Comparison of ENCODE assay signal across 9 cellular contexts in genomic region chr19:16315825-16316505, GRCh38. TPM values are rescaled to one million over a fixed set of nuclear protein-coding genes. Genes with fewer than 3 reads are reported as not detected.
DNase-seq lines count a peak whose midpoint lies in the region; ATAC-seq and TF ChIP-seq lines count a peak whose summit lies in the region.
"Had no signal": no experiment of that assay in that cellular context is flagged by ENCODE, and none has a peak within 500 bp of the region (broad histone marks: within the 10 kb centered on the region; RNA-seq: fewer than 3 reads in every experiment).

No MANE protein-coding gene starts in this region.

- H3K36me3 ChIP-seq in PC-3 (ENCODE audit: low read depth, low read length) (no peaks in the 10 kb centered on the region), osteoblast (ENCODE audit: insufficient read depth, low read length) (no peaks in the 10 kb centered on the region)

- no peak for TF ChIP-seq CTCF in PC-3 (conservative IDR thresholded peaks at IDR 0.05; ENCODE audit: low read depth, low read length)
- TF ChIP-seq CTCF in osteoblast (IDR thresholded peaks at IDR 0.05; ENCODE audit: extremely low read depth, low read depth, low read length), result no peak
- no peak for TF ChIP-seq CTCF in glutamatergic neuron (IDR thresholded peaks at IDR 0.05; ENCODE audit: partially characterized antibody, unreplicated experiment)

- ATAC-seq in PC-3, result no peak
- ATAC-seq in naive thymus-derived CD8-positive, alpha-beta T cell, result no peak

- intact Hi-C loops in PC-3 (cut with micrococcal nuclease), result no loop called here

- H2AFZ ChIP-seq in PC-3 (ENCODE audit: low read length), result no peak overlapping the region
- H2AFZ ChIP-seq in osteoblast (ENCODE audit: low read length), result no peak overlapping the region

- no peaks in the 10 kb centered on the region for H3K9me2 ChIP-seq in PC-3 (replicated peaks; ENCODE audit: low read length)

- no peaks in the 10 kb centered on the region for H3K9me3 Mint-ChIP-seq in naive thymus-derived CD8-positive, alpha-beta T cell
- no peaks in the 10 kb centered on the region for H3K9me3 Mint-ChIP-seq in glutamatergic neuron (ENCODE audit: unreplicated experiment)

- CTCF ChIA-PET in PC-3 (lab: Charles Lee), result no interaction called here

- H4K20me1 ChIP-seq in PC-3 (ENCODE audit: low read length), result no peaks in the 10 kb centered on the region
- H4K20me1 ChIP-seq in osteoblast (ENCODE audit: insufficient read depth, low read length), result no peaks in the 10 kb centered on the region

- H3K27me3 ChIP-seq in PC-3 (ENCODE audit: low read length) (no peaks in the 10 kb centered on the region), osteoblast (ENCODE audit: insufficient read depth, low read length) (no peaks in the 10 kb centered on the region)

- H3K9me3 ChIP-seq in PC-3 (ENCODE audit: low read length) (no peaks in the 10 kb centered on the region), osteoblast (ENCODE audit: low read depth, low read length) (no peaks in the 10 kb centered on the region)

- H3K9ac ChIP-seq in PC-3 (ENCODE audit: low read length), result no peak overlapping the region

- H3K79me2 ChIP-seq in PC-3 (ENCODE audit: low read length), result no peaks in the 10 kb centered on the region
- H3K79me2 ChIP-seq in osteoblast (ENCODE audit: insufficient read depth, low read length), result no peaks in the 10 kb centered on the region

- POLR2A ChIA-PET in PC-3 (lab: Charles Lee; ENCODE audit: unreplicated experiment), result no interaction called here
- POLR2A ChIA-PET in naive thymus-derived CD8-positive, alpha-beta T cell (lab: Charles Lee), result interaction anchor here (0.6 to 3.2 kb wide), 5 partner anchors 8 to 480 kb away, joined by 3 to 19 read pairs (median 3); partner anchors contain the start of gene KLF2

- H3K27ac Mint-ChIP-seq in naive thymus-derived CD8-positive, alpha-beta T cell, result peak overlapping the region in 5 of 10 donors; percentile 15 to 87 (median 76)
- no peak overlapping the region for H3K27ac Mint-ChIP-seq in glutamatergic neuron (ENCODE audit: unreplicated experiment)

- H3F3A ChIP-seq in PC-3 (ENCODE audit: low read length, unreplicated experiment), result no peaks in the 10 kb centered on the region

- H3K27me3 Mint-ChIP-seq in naive thymus-derived CD8-positive, alpha-beta T cell, result no peaks in the 10 kb centered on the region
- peaks cover 5% of the 10 kb centered on the region for H3K27me3 Mint-ChIP-seq in glutamatergic neuron (ENCODE audit: unreplicated experiment)

- H3K4me2 ChIP-seq in PC-3 (ENCODE audit: low read length) (no peak overlapping the region), osteoblast (ENCODE audit: insufficient read depth, low read length) (peak overlapping the region; percentile 59)

- no peaks in the 10 kb centered on the region for H3K4me1 ChIP-seq in PC-3 (ENCODE audit: insufficient read depth, low read length)
- H3K4me1 ChIP-seq in osteoblast (ENCODE audit: insufficient read depth, low read length), result peaks cover 16% of the 10 kb centered on the region

- H3K36me3 Mint-ChIP-seq in naive thymus-derived CD8-positive, alpha-beta T cell, result peaks cover 0 to 2% (median 0%) of the 10 kb centered on the region in 3 donors
- no peaks in the 10 kb centered on the region for H3K36me3 Mint-ChIP-seq in glutamatergic neuron (ENCODE audit: unreplicated experiment)

- H3K27ac ChIP-seq in PC-3 (ENCODE audit: low read length), result no peak overlapping the region
- peak overlapping the region; percentile 34 for H3K27ac ChIP-seq in epithelial cell of prostate
- H3K27ac ChIP-seq in osteoblast (ENCODE audit: low read depth, low read length), result peak overlapping the region; percentile 84

- no TSS peak for BruUV-seq in PC-3 (replicated peaks; lab: Mats Ljungman, UMichigan)

- no peak overlapping the region for H3K4me3 Mint-ChIP-seq in naive thymus-derived CD8-positive, alpha-beta T cell
- no peak overlapping the region for H3K4me3 Mint-ChIP-seq in glutamatergic neuron (ENCODE audit: unreplicated experiment)

- H3K4me1 Mint-ChIP-seq in naive thymus-derived CD8-positive, alpha-beta T cell, result peaks cover 9 to 29% (median 21%) of the 10 kb centered on the region in 4 donors
- no peaks in the 10 kb centered on the region for H3K4me1 Mint-ChIP-seq in glutamatergic neuron (ENCODE audit: low read depth, unreplicated experiment)

- DNase-seq in AG20443 (ENCODE audit: low spot score) (peak; percentile 90), PC-3 (peak; percentile 44), epithelial cell of prostate (ENCODE audit: low read depth, low spot score) (no peak), osteoblast (ENCODE audit: insufficient read length, low spot score, missing footprints) (peak; percentile 96), glutamatergic neuron (no peak)
- DNase-seq in naive thymus-derived CD8-positive, alpha-beta T cell, result no peak
- no peak for DNase-seq in stimulated activated naive CD4-positive, alpha-beta T cell (lab: John Stamatoyannopoulos, UW)
- no peak for DNase-seq in activated effector memory CD4-positive, alpha-beta T cell treated with Interleukin-2 at 50 U/mL for 16 hours
- DNase-seq: GDM1 had no signal

- H3K4me3 ChIP-seq in PC-3 (ENCODE audit: low read length), result no peak overlapping the region
- H3K4me3 ChIP-seq in osteoblast (ENCODE audit: insufficient read depth, low read length), result no peak overlapping the region

RNA-seq across cellular contexts. Expression of gene KLF2, which starts 8.7 kb away (rescaled TPM):
- 4.8 and 6.6 TPM in 2 replicates for total RNA-seq in PC-3 (2014; rRNA removed)
- 11.2 and 16.6 TPM in 2 replicates for total RNA-seq in osteoblast
- total RNA-seq in naive thymus-derived CD8-positive, alpha-beta T cell, result 100 to 1,000 TPM; 386 to 393 TPM
- polyA plus RNA-seq in naive thymus-derived CD8-positive, alpha-beta T cell, result 100 to 1,000 TPM; 115 to 216 (median 166) TPM
- not detected for total RNA-seq in glutamatergic neuron (ENCODE audit: unreplicated experiment)

Comparison
In these comparisons a context has a peak if more than half of its experiments do, and no peak if none do; other contexts are left out.
1. DNase-seq: peak in AG20443 (single experiment), PC-3 (single experiment) and osteoblast (single experiment); none in epithelial cell of prostate (single experiment), naive thymus-derived CD8-positive, alpha-beta T cell (0 of 10), stimulated activated naive CD4-positive, alpha-beta T cell (0 of 6), glutamatergic neuron (single experiment) and activated effector memory CD4-positive, alpha-beta T cell treated with Interleukin-2 at 50 U/mL for 16 hours (single experiment).
2. RNA of gene KLF2, which starts 8.7 kb away (total RNA-seq): 386 to 393 TPM in naive thymus-derived CD8-positive, alpha-beta T cell; 11.2 to 16.6 TPM in osteoblast, 4.8 to 6.6 TPM in PC-3 and not detected in glutamatergic neuron (single experiment); every median in the first group is over 10 times any median in the second.